7 cellular contexts compared by ENCODE assay signal in the genomic region with DNA sequence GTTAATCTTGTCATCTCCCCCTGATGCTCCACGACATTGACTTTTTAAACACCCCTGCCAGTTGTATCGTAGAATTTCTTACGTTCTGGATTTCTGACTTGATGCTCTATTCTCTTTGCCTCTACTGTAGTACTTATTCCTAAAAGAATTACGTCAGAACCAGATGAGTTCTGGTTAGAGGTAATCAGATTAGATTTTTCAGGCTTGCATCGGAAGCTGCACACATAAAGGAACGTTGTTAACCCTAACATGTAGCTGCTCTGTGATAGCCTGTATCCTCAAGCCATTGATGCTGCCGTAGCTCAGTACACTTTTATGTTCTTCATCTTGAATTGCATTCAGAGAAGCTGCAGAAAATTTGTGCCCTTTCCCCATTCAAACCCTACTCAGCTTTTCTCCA. TPM values are rescaled to one million over a fixed set of nuclear protein-coding genes. Genes with fewer than 3 reads are reported as not detected.
"Had no signal": no experiment of that assay in that cellular context is flagged by ENCODE, and none has a peak within 500 bp of the region (broad histone marks: within the 10 kb centered on the region; RNA-seq: fewer than 3 reads in every experiment).

No MANE protein-coding gene starts in this region.

- H3K9ac ChIP-seq: GM23248 had no signal

- H3K9me3 ChIP-seq: HAP-1 had no signal

- DNase-seq: GM23248, GOT3, H7, IMR-90 had no signal

- H2AFZ ChIP-seq: GM23248 had no signal

- H3K4me1 ChIP-seq: HAP-1 had no signal

- H3K27ac ChIP-seq: GM23248 had no signal

- H3K4me3 ChIP-seq: GM23248, HAP-1, K562 had no signal

RNA-seq across cellular contexts. Expression of a gene that starts 26.3 kb away (rescaled TPM):
- total RNA-seq: HT-29, IMR-90 had no signal
- polyA plus RNA-seq: GM23248, IMR-90 had no signal
